ENCODE assay signal across 11 cellular contexts in the genomic region with DNA sequence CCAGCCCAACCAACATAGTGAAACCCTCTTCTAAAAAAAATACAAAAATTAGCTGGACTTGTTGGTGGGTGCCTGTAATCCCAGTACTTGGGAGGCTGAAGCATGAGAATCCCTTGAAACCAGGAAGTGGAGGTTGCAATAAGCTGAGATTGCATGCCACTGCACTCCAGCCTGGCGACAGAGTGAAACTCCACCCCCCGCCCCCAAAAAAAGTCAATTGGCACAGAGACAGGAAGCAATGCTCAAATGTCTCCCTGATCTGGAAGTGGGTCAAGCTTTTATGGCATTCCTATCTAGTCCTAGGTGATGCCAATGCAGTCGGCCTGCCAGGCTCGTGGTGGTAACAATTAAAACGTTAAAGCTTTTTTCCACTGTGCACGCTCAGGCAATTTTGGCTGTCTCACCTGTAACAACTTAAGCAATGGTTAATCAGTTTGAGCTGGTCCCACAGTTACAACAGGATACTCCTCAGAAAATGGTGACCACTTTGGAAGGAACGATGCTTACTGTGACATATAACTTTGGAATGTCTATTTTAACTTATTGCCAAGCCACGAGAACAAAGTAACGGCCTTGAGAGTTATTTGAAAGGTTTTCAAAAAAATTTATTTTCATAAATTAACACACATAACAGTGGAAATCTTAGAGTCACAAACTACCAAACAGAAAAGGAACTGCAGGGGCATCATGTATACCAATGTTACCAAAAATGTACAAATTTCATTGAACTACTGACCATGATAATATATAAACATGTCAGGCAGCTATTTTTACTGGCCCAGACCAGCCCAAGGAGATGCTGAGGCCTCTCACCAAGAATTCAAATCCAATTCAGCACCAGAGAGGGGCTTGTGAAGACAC. TPM values are rescaled to one million over a fixed set of nuclear protein-coding genes. Genes with fewer than 3 reads are reported as not detected.
DNase-seq lines count a peak whose midpoint lies in the region; ATAC-seq and TF ChIP-seq lines count a peak whose summit lies in the region.
"Had no signal": no experiment of that assay in that cellular context is flagged by ENCODE, and none has a peak within 500 bp of the region (broad histone marks: within the 10 kb centered on the region; RNA-seq: fewer than 3 reads in every experiment).

No MANE protein-coding gene starts in this region.

- H3K27ac ChIP-seq in HCT116 (ENCODE audit: low read depth, low read length) (peak overlapping the region; percentile 33; the same call in 1 of the 2 replicates), gastroesophageal sphincter (peak overlapping the region in 3 of 4 donors; percentile 68 to 78 (median 78)), suprapubic skin (peak overlapping the region; percentile 34), psoas muscle (no peak overlapping the region)
- H3K27ac ChIP-seq: VCaP had no signal

- H4K20me1 ChIP-seq in HCT116 (ENCODE audit: insufficient read depth), result no peaks in the 10 kb centered on the region

- TF ChIP-seq RAD21 in HCT116 (IDR thresholded peaks at IDR 0.05; ENCODE audit: low read depth), result no peak

- RAD21 ChIA-PET in HCT116 (lab: Charles Lee; ENCODE audit: low non-redundant PET in 1 of 2, low total read pairs in 2 of 2, uncharacterized antibody in 2 of 2, unreplicated experiment in 2 of 2), result no interaction called here

- H3K36me3 ChIP-seq in HCT116 (ENCODE audit: control insufficient read depth in 1 of 2, insufficient read depth in 2 of 2, low read length in 2 of 2), result peaks cover 6 to 15% of the 10 kb centered on the region in 2 experiments; a peak in 3 of 4 replicates
- H3K36me3 ChIP-seq in gastroesophageal sphincter, result peaks cover 0 to 33% of the 10 kb centered on the region in 2 donors
- H3K36me3 ChIP-seq in suprapubic skin, result peaks cover 22% of the 10 kb centered on the region
- peaks cover 0 to 31% of the 10 kb centered on the region in 2 donors for H3K36me3 ChIP-seq in psoas muscle (ENCODE audit: insufficient read depth in 1 of 2, low read depth in 1 of 2)

- WGBS in gastroesophageal sphincter (ENCODE audit: low coverage in 1 of 2), 2 donors, result 23 to 38% methylated on average over 5 to 6 of the region's 9 CpGs
- 38% methylated on average over 7 of the region's 9 CpGs for WGBS in suprapubic skin
- 29 to 34% (median 30%) methylated on average over 9 of the region's 9 CpGs for WGBS in psoas muscle, 3 donors

- CTCF ChIA-PET in HCT116 (lab: Charles Lee), result interaction anchor here (0.6 to 1.1 kb wide), 3 partner anchors 15 to 1074 kb away, joined by 3 to 6 read pairs (median 5); a partner anchor contains a TSS

- no peaks in the 10 kb centered on the region for H3K27me3 ChIP-seq in HCT116 (ENCODE audit: insufficient read depth, low read length)
- H3K27me3 ChIP-seq in gastroesophageal sphincter, result no peaks in the 10 kb centered on the region
- H3K27me3 ChIP-seq in suprapubic skin, result no peaks in the 10 kb centered on the region
- no peaks in the 10 kb centered on the region for H3K27me3 ChIP-seq in psoas muscle (ENCODE audit: insufficient read depth in 3 of 3, low read length in 2 of 3)

- TF ChIP-seq CTCF in HCT116 (IDR thresholded peaks at IDR 0.05 in 2 of 3, conservative IDR thresholded peaks at IDR 0.05 in 1 of 3; ENCODE audit: borderline replicate concordance in 1 of 3, insufficient read depth in 1 of 3, low read depth in 2 of 3, low read length in 2 of 3) (no peak), gastroesophageal sphincter (IDR thresholded peaks at IDR 0.05) (no peak), suprapubic skin (IDR thresholded peaks at IDR 0.05) (no peak), psoas muscle (IDR thresholded peaks at IDR 0.05) (no peak)

- POLR2A ChIA-PET in HCT116 (lab: Charles Lee), result no interaction called here

- DNase-seq in HCT116 (ENCODE audit: low read depth, low spot score), result no peak
- peak; percentile 48 for DNase-seq in amniotic epithelial cell (ENCODE audit: low read depth)
- DNase-seq in suprapubic skin (ENCODE audit: low spot score in 2 of 2), result no peak
- DNase-seq in GOT3 (lab: John Stamatoyannopoulos, UW), result no peak
- no peak for DNase-seq in NOMO-1 treated with DMSO at 0.1 percent for 48 hours (lab: John Stamatoyannopoulos, UW; ENCODE audit: unreplicated experiment)
- DNase-seq in psoas muscle, result no peak
- DNase-seq: NK-92 treated with Interleukin-12 subunit alpha and Interleukin-12 subunit beta, amount 100 ng/mL, for 24 hours; stimulated activated naive CD8-positive, alpha-beta T cell treated with anti-CD3 and anti-CD28 coated beads, Interleukin-15, amount 100 ng/mL, for 72 hours had no signal

- H3K4me3 ChIP-seq in HCT116 (replicated peaks in 1 of 2; ENCODE audit: low read depth in 1 of 2, low read length in 2 of 2) (no peak overlapping the region), gastroesophageal sphincter (no peak overlapping the region), suprapubic skin (no peak overlapping the region), psoas muscle (no peak overlapping the region)
- H3K4me3 ChIP-seq: lung had no signal

- H3K9me3 ChIP-seq in HCT116 (ENCODE audit: control insufficient read depth in 1 of 2, insufficient read depth in 1 of 2, low read depth in 1 of 2, low read length in 2 of 2) (no peaks in the 10 kb centered on the region), gastroesophageal sphincter (no peaks in the 10 kb centered on the region), suprapubic skin (no peaks in the 10 kb centered on the region), psoas muscle (no peaks in the 10 kb centered on the region)

- no peak overlapping the region for H2AFZ ChIP-seq in HCT116 (ENCODE audit: low read depth, low read length, poor library complexity, severe bottlenecking)

- no peaks in the 10 kb centered on the region for H3K9me2 ChIP-seq in HCT116 (ENCODE audit: insufficient read depth)

- TF ChIP-seq POLR2A in HCT116 (IDR thresholded peaks at IDR 0.05; ENCODE audit: borderline replicate concordance, extremely low read depth, insufficient read depth, insufficient read length) (no peak), gastroesophageal sphincter (IDR thresholded peaks at IDR 0.05) (no peak), suprapubic skin (IDR thresholded peaks at IDR 0.05) (no peak)

- H3K4me1 ChIP-seq in HCT116 (ENCODE audit: control insufficient read depth in 1 of 2, insufficient read depth in 2 of 2, low read length in 2 of 2) (peaks cover 12 to 29% of the 10 kb centered on the region in 2 experiments), gastroesophageal sphincter (peaks cover 0 to 45% (median 5%) of the 10 kb centered on the region in 3 donors), suprapubic skin (peaks cover 36% of the 10 kb centered on the region), psoas muscle (peaks cover 26% of the 10 kb centered on the region)

- TF ChIP-seq EP300 in gastroesophageal sphincter (IDR thresholded peaks at IDR 0.05) (no peak), suprapubic skin (IDR thresholded peaks at IDR 0.05) (no peak)

- H3K4me2 ChIP-seq in HCT116 (ENCODE audit: low read length), result peak overlapping the region; percentile 1; the same call in 1 of the 2 replicates

- no TSS peak for BruUV-seq in HCT116 (replicated peaks; lab: Mats Ljungman, UMichigan)

- intact Hi-C loops in HCT116 (cut with micrococcal nuclease) (no loop called here), psoas muscle (cut with DNase I) (no loop called here)

- H3K9ac ChIP-seq in HCT116 (ENCODE audit: low read length), result no peak overlapping the region

- ATAC-seq in HCT116 (no peak), gastroesophageal sphincter (no peak), psoas muscle (no peak)
- ATAC-seq: stimulated activated naive CD8-positive, alpha-beta T cell treated with anti-CD3 and anti-CD28 coated beads, Interleukin-15, amount 100 ng/mL, for 72 hours had no signal

- no peaks in the 10 kb centered on the region for H3K79me2 ChIP-seq in HCT116 (ENCODE audit: insufficient read depth, low read length)

TF ChIP-seq in HCT116, 20 proteins besides CTCF, POLR2A, EP300 and RAD21:
- no peak for TF ChIP-seq SP1 (IDR thresholded peaks at IDR 0.05; ENCODE audit: low read depth)
- TF ChIP-seq ZFX (IDR thresholded peaks at IDR 0.05), result no peak
- no peak for TF ChIP-seq ELF1 (IDR thresholded peaks at IDR 0.05; ENCODE audit: borderline replicate concordance, low read depth)
- TF ChIP-seq POLR2AphosphoS5 (IDR thresholded peaks at IDR 0.05; ENCODE audit: low read depth, low read length), result no peak

RNA-seq across cellular contexts. Expression of a gene that starts 19.0 kb away (rescaled TPM):
- total RNA-seq in HCT116 (2021; ENCODE audit: unreplicated experiment) (47.1 TPM), gastroesophageal sphincter (10 to 100 TPM; 10.1 to 32.7 (median 19.2) TPM), suprapubic skin (10 to 100 TPM; 42.5 to 91.7 (median 57.9) TPM), psoas muscle (10 to 100 TPM; 11.1 to 24.2 (median 17.2) TPM)
- 31.1 and 33.8 TPM in 2 replicates for polyA plus RNA-seq in HCT116 (2012)
- 10 to 100 TPM; 10.2 to 18.7 (median 15.2) TPM for polyA plus RNA-seq in psoas muscle
